2 cellular contexts compared by ENCODE assay signal in genomic region chr16:31861415-31861814, GRCh38.
TF ChIP-seq lines count a peak whose summit lies in the region.

No MANE protein-coding gene starts in this region.

TF ChIP-seq in SK-N-SH, 30 proteins besides CTCF, POLR2A, EP300 and RAD21 (continued from another document):
- TF ChIP-seq RXRA (IDR thresholded peaks at IDR 0.05; ENCODE audit: borderline replicate concordance, low read depth) (no peak), CHD2 (IDR thresholded peaks at IDR 0.05; ENCODE audit: low read length, partially characterized antibody) (no peak), EZH2phosphoT487 (IDR thresholded peaks at IDR 0.05; ENCODE audit: borderline replicate concordance, low read depth) (0 out of 2 replicates have a peak, but pooled peaks have one; percentile 25)
- TF ChIP-seq, protein P1, sequence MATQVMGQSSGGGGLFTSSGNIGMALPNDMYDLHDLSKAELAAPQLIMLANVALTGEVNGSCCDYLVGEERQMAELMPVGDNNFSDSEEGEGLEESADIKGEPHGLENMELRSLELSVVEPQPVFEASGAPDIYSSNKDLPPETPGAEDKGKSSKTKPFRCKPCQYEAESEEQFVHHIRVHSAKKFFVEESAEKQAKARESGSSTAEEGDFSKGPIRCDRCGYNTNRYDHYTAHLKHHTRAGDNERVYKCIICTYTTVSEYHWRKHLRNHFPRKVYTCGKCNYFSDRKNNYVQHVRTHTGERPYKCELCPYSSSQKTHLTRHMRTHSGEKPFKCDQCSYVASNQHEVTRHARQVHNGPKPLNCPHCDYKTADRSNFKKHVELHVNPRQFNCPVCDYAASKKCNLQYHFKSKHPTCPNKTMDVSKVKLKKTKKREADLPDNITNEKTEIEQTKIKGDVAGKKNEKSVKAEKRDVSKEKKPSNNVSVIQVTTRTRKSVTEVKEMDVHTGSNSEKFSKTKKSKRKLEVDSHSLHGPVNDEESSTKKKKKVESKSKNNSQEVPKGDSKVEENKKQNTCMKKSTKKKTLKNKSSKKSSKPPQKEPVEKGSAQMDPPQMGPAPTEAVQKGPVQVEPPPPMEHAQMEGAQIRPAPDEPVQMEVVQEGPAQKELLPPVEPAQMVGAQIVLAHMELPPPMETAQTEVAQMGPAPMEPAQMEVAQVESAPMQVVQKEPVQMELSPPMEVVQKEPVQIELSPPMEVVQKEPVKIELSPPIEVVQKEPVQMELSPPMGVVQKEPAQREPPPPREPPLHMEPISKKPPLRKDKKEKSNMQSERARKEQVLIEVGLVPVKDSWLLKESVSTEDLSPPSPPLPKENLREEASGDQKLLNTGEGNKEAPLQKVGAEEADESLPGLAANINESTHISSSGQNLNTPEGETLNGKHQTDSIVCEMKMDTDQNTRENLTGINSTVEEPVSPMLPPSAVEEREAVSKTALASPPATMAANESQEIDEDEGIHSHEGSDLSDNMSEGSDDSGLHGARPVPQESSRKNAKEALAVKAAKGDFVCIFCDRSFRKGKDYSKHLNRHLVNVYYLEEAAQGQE (IDR thresholded peaks at IDR 0.05; ENCODE audit: low read depth, low read length), result no peak
- TF ChIP-seq, protein P2, sequence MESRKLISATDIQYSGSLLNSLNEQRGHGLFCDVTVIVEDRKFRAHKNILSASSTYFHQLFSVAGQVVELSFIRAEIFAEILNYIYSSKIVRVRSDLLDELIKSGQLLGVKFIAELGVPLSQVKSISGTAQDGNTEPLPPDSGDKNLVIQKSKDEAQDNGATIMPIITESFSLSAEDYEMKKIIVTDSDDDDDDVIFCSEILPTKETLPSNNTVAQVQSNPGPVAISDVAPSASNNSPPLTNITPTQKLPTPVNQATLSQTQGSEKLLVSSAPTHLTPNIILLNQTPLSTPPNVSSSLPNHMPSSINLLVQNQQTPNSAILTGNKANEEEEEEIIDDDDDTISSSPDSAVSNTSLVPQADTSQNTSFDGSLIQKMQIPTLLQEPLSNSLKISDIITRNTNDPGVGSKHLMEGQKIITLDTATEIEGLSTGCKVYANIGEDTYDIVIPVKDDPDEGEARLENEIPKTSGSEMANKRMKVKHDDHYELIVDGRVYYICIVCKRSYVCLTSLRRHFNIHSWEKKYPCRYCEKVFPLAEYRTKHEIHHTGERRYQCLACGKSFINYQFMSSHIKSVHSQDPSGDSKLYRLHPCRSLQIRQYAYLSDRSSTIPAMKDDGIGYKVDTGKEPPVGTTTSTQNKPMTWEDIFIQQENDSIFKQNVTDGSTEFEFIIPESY (IDR thresholded peaks at IDR 0.05; ENCODE audit: borderline replicate concordance, low read depth), result no peak
TF ChIP-seq in SK-N-SH: peak in this region for 1.

TF ChIP-seq in SK-N-SH treated with all-trans-retinoic acid at 6 μM for 48 hours, 23 proteins besides CTCF, POLR2A, EP300 and RAD21 (continued from another document):
- TF ChIP-seq, protein P3, sequence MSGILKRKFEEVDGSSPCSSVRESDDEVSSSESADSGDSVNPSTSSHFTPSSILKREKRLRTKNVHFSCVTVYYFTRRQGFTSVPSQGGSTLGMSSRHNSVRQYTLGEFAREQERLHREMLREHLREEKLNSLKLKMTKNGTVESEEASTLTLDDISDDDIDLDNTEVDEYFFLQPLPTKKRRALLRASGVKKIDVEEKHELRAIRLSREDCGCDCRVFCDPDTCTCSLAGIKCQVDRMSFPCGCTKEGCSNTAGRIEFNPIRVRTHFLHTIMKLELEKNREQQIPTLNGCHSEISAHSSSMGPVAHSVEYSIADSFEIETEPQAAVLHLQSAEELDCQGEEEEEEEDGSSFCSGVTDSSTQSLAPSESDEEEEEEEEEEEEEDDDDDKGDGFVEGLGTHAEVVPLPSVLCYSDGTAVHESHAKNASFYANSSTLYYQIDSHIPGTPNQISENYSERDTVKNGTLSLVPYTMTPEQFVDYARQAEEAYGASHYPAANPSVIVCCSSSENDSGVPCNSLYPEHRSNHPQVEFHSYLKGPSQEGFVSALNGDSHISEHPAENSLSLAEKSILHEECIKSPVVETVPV (CRISPR knock-in tag; IDR thresholded peaks at IDR 0.05), result no peak
- TF ChIP-seq, protein P4, sequence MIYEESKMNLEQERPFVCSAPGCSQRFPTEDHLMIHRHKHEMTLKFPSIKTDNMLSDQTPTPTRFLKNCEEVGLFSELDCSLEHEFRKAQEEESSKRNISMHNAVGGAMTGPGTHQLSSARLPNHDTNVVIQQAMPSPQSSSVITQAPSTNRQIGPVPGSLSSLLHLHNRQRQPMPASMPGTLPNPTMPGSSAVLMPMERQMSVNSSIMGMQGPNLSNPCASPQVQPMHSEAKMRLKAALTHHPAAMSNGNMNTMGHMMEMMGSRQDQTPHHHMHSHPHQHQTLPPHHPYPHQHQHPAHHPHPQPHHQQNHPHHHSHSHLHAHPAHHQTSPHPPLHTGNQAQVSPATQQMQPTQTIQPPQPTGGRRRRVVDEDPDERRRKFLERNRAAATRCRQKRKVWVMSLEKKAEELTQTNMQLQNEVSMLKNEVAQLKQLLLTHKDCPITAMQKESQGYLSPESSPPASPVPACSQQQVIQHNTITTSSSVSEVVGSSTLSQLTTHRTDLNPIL (CRISPR knock-in tag; IDR thresholded peaks at IDR 0.05; ENCODE audit: low read depth), result no peak
- TF ChIP-seq RARB (CRISPR knock-in tag; IDR thresholded peaks at IDR 0.05), result no peak
